8 cellular contexts compared by ENCODE assay signal in the genomic region with DNA sequence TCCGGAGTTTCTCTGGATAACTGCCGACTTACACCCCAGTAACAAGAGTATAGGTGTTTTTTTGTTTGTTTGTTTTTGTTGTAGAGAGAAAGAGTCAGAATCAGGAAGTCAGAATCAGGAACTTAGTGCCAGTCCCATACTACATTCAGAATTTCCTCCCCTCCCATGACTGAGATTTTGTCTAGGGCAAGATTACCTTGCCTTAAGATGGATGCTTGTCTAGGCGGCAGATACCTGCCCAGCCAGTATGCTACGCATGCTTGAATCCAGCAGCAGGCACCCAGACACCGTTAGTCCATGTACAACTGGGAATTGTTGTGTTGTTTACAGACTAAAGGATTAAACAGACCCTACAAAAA. TPM values are rescaled to one million over a fixed set of nuclear protein-coding genes. Genes with fewer than 3 reads are reported as not detected.
DNase-seq lines count a peak whose midpoint lies in the region; ATAC-seq and TF ChIP-seq lines count a peak whose summit lies in the region.

No MANE protein-coding gene starts in this region.

- H3K4me3 Mint-ChIP-seq in activated T-cell treated with anti-CD3 and anti-CD28 coated beads, Interleukin-2, amount 50 U/mL, for 4 hours = peak overlapping the region; percentile 91

- H3K9me3 Mint-ChIP-seq in activated T-cell treated with anti-CD3 and anti-CD28 coated beads, Interleukin-2, amount 50 U/mL, for 4 hours = no peaks in the 10 kb centered on the region

- no peak for DNase-seq in activated T-cell treated with anti-CD3 and anti-CD28 coated beads, Interleukin-2, amount 50 U/mL, for 4 hours
- no peak for DNase-seq in activated T-cell treated with anti-CD3 and anti-CD28 coated beads, Interleukin-2, amount 50 U/mL, for 1 hour
- no peak for DNase-seq in ureter (ENCODE audit: low spot score)
- no peak for DNase-seq in activated CD4-positive, alpha-beta T cell treated with anti-CD3 and anti-CD28 coated beads for 1 hour

- ATAC-seq in activated T-cell treated with anti-CD3 and anti-CD28 coated beads, Interleukin-2, amount 50 U/mL, for 4 hours = no peak
- no peak for ATAC-seq in HG03378 (IDR thresholded peaks at IDR 0.05; ENCODE audit: unreplicated experiment)

- peaks cover 50% of the 10 kb centered on the region for H3K4me1 ChIP-seq in OCI-LY3 (ENCODE audit: low read length)
- peaks cover 29 to 35% of the 10 kb centered on the region in 2 donors for H3K4me1 ChIP-seq in duodenal mucosa (ENCODE audit: control insufficient read depth in 1 of 2, insufficient read depth in 2 of 2, low read length in 2 of 2)
- peaks cover 17 to 54% of the 10 kb centered on the region in 2 donors for H3K4me1 ChIP-seq in muscle layer of duodenum (ENCODE audit: control insufficient read depth in 1 of 2, insufficient read depth in 2 of 2, low read length in 2 of 2)

- H3K9ac ChIP-seq in OCI-LY3 (ENCODE audit: low read length) (peak overlapping the region; percentile 76), duodenal mucosa (ENCODE audit: low read depth in 1 of 2, low read length in 2 of 2) (peak overlapping the region; percentile 67 to 69)

- no peaks in the 10 kb centered on the region for H3K27me3 ChIP-seq in OCI-LY3 (ENCODE audit: low read depth, low read length)
- no peaks in the 10 kb centered on the region for H3K27me3 ChIP-seq in duodenal mucosa (ENCODE audit: control insufficient read depth in 1 of 2, insufficient read depth in 2 of 2, low read length in 2 of 2)
- H3K27me3 ChIP-seq in muscle layer of duodenum (ENCODE audit: low read depth, low read length) = no peaks in the 10 kb centered on the region

- peak overlapping the region; percentile 92 for H3K4me2 ChIP-seq in OCI-LY3 (ENCODE audit: low read length)

- H3K4me1 Mint-ChIP-seq in activated T-cell treated with anti-CD3 and anti-CD28 coated beads, Interleukin-2, amount 50 U/mL, for 4 hours (ENCODE audit: low read depth) = peaks cover 93% of the 10 kb centered on the region

- H3K27ac ChIP-seq in OCI-LY3 (ENCODE audit: low read length) (peak overlapping the region; percentile 71), duodenal mucosa (ENCODE audit: low read depth, low read length) (peak overlapping the region; percentile 51), muscle layer of duodenum (ENCODE audit: low read length) (peak overlapping the region; percentile 85)

- no peak for TF ChIP-seq CTCF in OCI-LY3 (IDR thresholded peaks at IDR 0.05; ENCODE audit: low read depth, low read length)

- no peaks in the 10 kb centered on the region for H3K9me3 ChIP-seq in OCI-LY3 (ENCODE audit: insufficient read depth, low read length)
- no peaks in the 10 kb centered on the region for H3K9me3 ChIP-seq in duodenal mucosa (ENCODE audit: control insufficient read depth in 1 of 2, low read length in 2 of 2)
- no peaks in the 10 kb centered on the region for H3K9me3 ChIP-seq in muscle layer of duodenum (ENCODE audit: control insufficient read depth in 1 of 2, low read length in 2 of 2)

- H3K79me2 ChIP-seq in OCI-LY3 (ENCODE audit: low read length) = peaks cover 91% of the 10 kb centered on the region

- H3K4me3 ChIP-seq in OCI-LY3 (ENCODE audit: low read length) (peak overlapping the region; percentile 84), duodenal mucosa (ENCODE audit: low read depth in 1 of 2, low read length in 2 of 2) (peak overlapping the region; percentile 78 to 83), muscle layer of duodenum (ENCODE audit: low read depth in 1 of 2, low read length in 2 of 2) (peak overlapping the region; percentile 71 to 88)

- H3K36me3 ChIP-seq in OCI-LY3 (replicated peaks; ENCODE audit: low read depth, low read length) (peaks cover 82% of the 10 kb centered on the region), duodenal mucosa (ENCODE audit: control insufficient read depth in 1 of 2, insufficient read depth in 2 of 2, low read length in 2 of 2) (peaks cover 56 to 79% of the 10 kb centered on the region in 2 donors), muscle layer of duodenum (ENCODE audit: control insufficient read depth in 1 of 2, insufficient read depth in 2 of 2, low read length in 2 of 2) (peaks cover 45 to 63% of the 10 kb centered on the region in 2 donors)

- no peaks in the 10 kb centered on the region for H3K27me3 Mint-ChIP-seq in activated T-cell treated with anti-CD3 and anti-CD28 coated beads, Interleukin-2, amount 50 U/mL, for 4 hours (ENCODE audit: low read depth)

- H2AFZ ChIP-seq in OCI-LY3 (ENCODE audit: low read depth, low read length) = 0 out of 2 replicates have a peak overlapping the region, but pooled peaks have one; percentile 26

- H4K20me1 ChIP-seq in OCI-LY3 (ENCODE audit: insufficient read depth, low read length) = peaks cover 12% of the 10 kb centered on the region; the same call in 1 of the 2 replicates

- H3K36me3 Mint-ChIP-seq in activated T-cell treated with anti-CD3 and anti-CD28 coated beads, Interleukin-2, amount 50 U/mL, for 4 hours (ENCODE audit: insufficient read depth) = peaks cover 85% of the 10 kb centered on the region

RNA-seq across cellular contexts. Expression of a gene that starts 6.1 kb away (rescaled TPM):
- total RNA-seq in activated T-cell treated with anti-CD3 and anti-CD28 coated beads, Interleukin-2, amount 50 U/mL, for 4 hours = 100 to 1,000 TPM; 460 to 524 (median 513) TPM
- 282 TPM for total RNA-seq in ureter

RNA-seq across cellular contexts. Expression of a gene that starts 33.5 kb away (rescaled TPM):
- total RNA-seq in activated T-cell treated with anti-CD3 and anti-CD28 coated beads, Interleukin-2, amount 50 U/mL, for 4 hours = under 1 TPM; 0.08 to 0.53 (median 0.27) TPM
- total RNA-seq in ureter = 0.21 TPM

RNA-seq across cellular contexts. Expression of a gene that starts 33.6 kb away (rescaled TPM):
- 1 to 10 TPM; 4.7 to 6.9 (median 6.0) TPM for total RNA-seq in activated T-cell treated with anti-CD3 and anti-CD28 coated beads, Interleukin-2, amount 50 U/mL, for 4 hours
- 6.3 TPM for total RNA-seq in ureter
